In the genomic region with DNA sequence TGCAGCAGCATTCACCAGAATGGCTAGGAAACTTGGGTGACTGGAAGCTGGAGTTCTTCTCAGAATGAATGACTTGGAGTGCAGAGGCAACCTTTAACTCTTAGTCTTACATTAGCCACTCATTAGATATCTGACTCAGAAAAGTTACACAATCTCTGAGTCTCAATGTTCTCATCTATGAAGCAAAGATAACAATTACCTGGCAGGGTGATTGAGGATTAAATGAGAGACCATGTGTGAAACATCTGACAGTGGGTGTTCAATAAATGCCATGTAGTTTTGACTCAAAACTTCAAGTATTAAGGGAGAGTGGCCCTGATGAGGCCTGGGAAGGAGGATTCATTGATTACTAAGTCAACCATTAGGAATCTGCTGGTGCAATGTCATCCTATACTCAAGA, we compare ENCODE assay signal across 21 cellular contexts. TPM values are rescaled to one million over a fixed set of nuclear protein-coding genes. Genes with fewer than 3 reads are reported as not detected.
DNase-seq lines count a peak whose midpoint lies in the region; ATAC-seq and TF ChIP-seq lines count a peak whose summit lies in the region.
"Had no signal": no experiment of that assay in that cellular context is flagged by ENCODE, and none has a peak within 500 bp of the region (broad histone marks: within the 10 kb centered on the region; RNA-seq: fewer than 3 reads in every experiment).

No MANE protein-coding gene starts in this region.

- no peak for ATAC-seq in HG02852 (IDR thresholded peaks at IDR 0.05; ENCODE audit: unreplicated experiment)
- ATAC-seq: T-cell had no signal

- H3K27me3 ChIP-seq in mammary epithelial cell (ENCODE audit: insufficient read depth, low read length) (no peaks in the 10 kb centered on the region), BE2C (no peaks in the 10 kb centered on the region)
- H3K27me3 ChIP-seq: Peyer's patch had no signal

- H3K4me1 ChIP-seq in mammary epithelial cell (ENCODE audit: insufficient read depth, low read length) = peaks cover 3% of the 10 kb centered on the region
- H3K4me1 ChIP-seq in BE2C = no peaks in the 10 kb centered on the region
- H3K4me1 ChIP-seq: Peyer's patch had no signal

- in situ Hi-C loops in mammary epithelial cell (cut with MboI; ENCODE audit: low sequenced_read_pairs in 2 of 2) = no loop called here

- TF ChIP-seq CTCF in mammary epithelial cell (conservative IDR thresholded peaks at IDR 0.05 in 1 of 2, IDR thresholded peaks at IDR 0.05 in 1 of 2; ENCODE audit: extremely low read depth in 1 of 2, insufficient read depth in 1 of 2, low read depth in 1 of 2, low read length in 2 of 2) = no peak
- no peak for TF ChIP-seq CTCF in BE2C (IDR thresholded peaks at IDR 0.05; ENCODE audit: low read depth, low read length)

- CTCF ChIA-PET in mammary epithelial cell (lab: Charles Lee; ENCODE audit: low non-redundant PET) = no interaction called here

- H3K36me3 ChIP-seq in mammary epithelial cell (ENCODE audit: insufficient read depth, low read length) = no peaks in the 10 kb centered on the region
- peaks cover 2% of the 10 kb centered on the region for H3K36me3 ChIP-seq in BE2C

- H3K9me3 ChIP-seq in mammary epithelial cell (replicated peaks; ENCODE audit: insufficient read depth, low read length) = no peaks in the 10 kb centered on the region
- no peaks in the 10 kb centered on the region for H3K9me3 ChIP-seq in BE2C
- H3K9me3 ChIP-seq: Peyer's patch had no signal

- H3K4me2 ChIP-seq in mammary epithelial cell (ENCODE audit: insufficient read depth, low read depth, low read length) = no peak overlapping the region

- BruUV-seq in mammary epithelial cell (replicated peaks; lab: Mats Ljungman, UMichigan) = no TSS peak

- DNase-seq in AG08396 (ENCODE audit: low spot score) (peak; percentile 8), HS-5 (ENCODE audit: low read depth) (peak; percentile 32), mammary epithelial cell (peak; percentile 64), iris pigment epithelial cell (ENCODE audit: low read depth) (peak; percentile 74), NCI-H2227 treated with DMSO at 0.1 percent for 48 hours (lab: John Stamatoyannopoulos, UW) (no peak), BE2C (no peak), A172 (ENCODE audit: low spot score) (no peak)
- DNase-seq: activated CD4-positive, alpha-beta memory T cell treated with anti-CD3 and anti-CD28 coated beads for 36 hours; activated T-cell treated with anti-CD3 and anti-CD28 coated beads, Interleukin-2, amount 50 U/mL, for 48 hours; COR-L47; endodermal cell; H7; head of caudate nucleus; mesendoderm; NCI-H2081; NCI-H774; Peyer's patch; stimulated activated CD4-positive, alpha-beta T cell treated with anti-CD3 and anti-CD28 coated beads, Interleukin-15, amount 100 ng/mL, for 24 hours; T-cell had no signal

- H3K4me3 ChIP-seq in mammary epithelial cell (replicated peaks in 1 of 3; ENCODE audit: insufficient read depth in 1 of 3, low read depth in 2 of 3, low read length in 3 of 3) (no peak overlapping the region), BE2C (ENCODE audit: low read depth, low read length) (no peak overlapping the region)
- H3K4me3 ChIP-seq: Peyer's patch had no signal

- intact Hi-C loops in mammary epithelial cell (cut with micrococcal nuclease) = no loop called here

- dilution Hi-C loops in mammary epithelial cell (cut with HindIII; ENCODE audit: low sequenced_read_pairs) = no loop called here

- H3K79me2 ChIP-seq in mammary epithelial cell (ENCODE audit: insufficient read depth, low read length) = no peaks in the 10 kb centered on the region

- H3K27ac ChIP-seq in mammary epithelial cell (ENCODE audit: insufficient read depth, low read depth, low read length) = no peak overlapping the region
- H3K27ac ChIP-seq: Peyer's patch, VCaP had no signal

- no peak overlapping the region for H3K9ac ChIP-seq in mammary epithelial cell (ENCODE audit: insufficient read depth, low read length)

- H4K20me1 ChIP-seq in mammary epithelial cell (ENCODE audit: insufficient read depth, low read length) = no peaks in the 10 kb centered on the region

- no peak overlapping the region for H2AFZ ChIP-seq in mammary epithelial cell (ENCODE audit: low read depth, low read length)

RNA-seq across cellular contexts. Expression of a gene that starts 48.3 kb away (rescaled TPM):
- 100 to 1,000 TPM in 1 of 2 donors, 10 to 100 TPM in 1; 78.9 to 103 TPM for total RNA-seq in mammary epithelial cell
- polyA plus RNA-seq in mammary epithelial cell = 113 TPM
- polyA minus RNA-seq in mammary epithelial cell = 98.1 TPM
- 135 TPM for polyA plus RNA-seq in BE2C (2012; ENCODE audit: insufficient read depth, insufficient read length, low read depth)
- total RNA-seq in A172 (2014; rRNA removed; shearing (Covaris generic)) = 216 and 247 TPM in 2 replicates

Comparison
In these comparisons a context has a peak if more than half of its experiments do, and no peak if none do; other contexts are left out.
1. DNase-seq: peak in AG08396 (single experiment), HS-5 (single experiment), mammary epithelial cell (single experiment) and iris pigment epithelial cell (single experiment); none in NCI-H2227 treated with DMSO at 0.1 percent for 48 hours (single experiment), BE2C (single experiment) and A172 (single experiment).